Comparison of ENCODE assay signal across 16 cellular contexts in genomic region chr2:23468384-23469141, GRCh38.
DNase-seq lines count a peak whose midpoint lies in the region; ATAC-seq and TF ChIP-seq lines count a peak whose summit lies in the region.
"Had no signal": no experiment of that assay in that cellular context is flagged by ENCODE, and none has a peak within 500 bp of the region (broad histone marks: within the 10 kb centered on the region; RNA-seq: fewer than 3 reads in every experiment).

No MANE protein-coding gene starts in this region.

- H4K8ac ChIP-seq in neuronal stem cell (ENCODE audit: low read depth, low read length) = no peak overlapping the region

- H2BK12ac ChIP-seq in neuronal stem cell (ENCODE audit: low read length) = no peak overlapping the region

- no peak for TF ChIP-seq POLR2A in sigmoid colon (IDR thresholded peaks at IDR 0.05)

- H3K9me3 ChIP-seq in muscle layer of colon (ENCODE audit: low read length) = no peaks in the 10 kb centered on the region
- peaks cover 0 to 5% of the 10 kb centered on the region in 2 donors for H3K9me3 ChIP-seq in neuronal stem cell (replicated peaks in 1 of 2; ENCODE audit: control insufficient read depth in 2 of 2, insufficient read depth in 1 of 2, low read depth in 1 of 2, low read length in 2 of 2)
- H3K9me3 ChIP-seq in sigmoid colon = no peaks in the 10 kb centered on the region
- no peaks in the 10 kb centered on the region for H3K9me3 ChIP-seq in CD8-positive, alpha-beta T cell (ENCODE audit: low read length)
- H3K9me3 ChIP-seq: A549, BE2C had no signal

- H4K91ac ChIP-seq in neuronal stem cell (ENCODE audit: low read depth, low read length, poor library complexity) = no peak overlapping the region

- H2BK15ac ChIP-seq in neuronal stem cell (ENCODE audit: low read length) = no peak overlapping the region

- CTCF ChIA-PET in GM10248 (lab: Yijun Ruan, JAX) = interaction anchor here (1.3 to 2.7 kb wide), 3 partner anchors 8 to 209 kb away, joined by 3 to 13 read pairs (median 4); no protein-coding TSS in a partner anchor
- CTCF ChIA-PET in CD8-positive, alpha-beta T cell (lab: Charles Lee) = no interaction called here

- H3K36me3 Mint-ChIP-seq in CD8-positive, alpha-beta T cell = no peaks in the 10 kb centered on the region
- H3K36me3 Mint-ChIP-seq: CD4-positive, alpha-beta memory T cell had no signal

- no peak for ATAC-seq in GM21619 (IDR thresholded peaks at IDR 0.05; ENCODE audit: unreplicated experiment)
- ATAC-seq in CD8-positive, alpha-beta T cell = no peak

- H3K4me3 ChIP-seq in muscle layer of colon (ENCODE audit: low read depth in 1 of 2, low read length in 2 of 2) (peak overlapping the region in 1 of 2 donors; percentile 14), neuronal stem cell (ENCODE audit: low read length in 2 of 2) (no peak overlapping the region), sigmoid colon (no peak overlapping the region)
- no peak overlapping the region for H3K4me3 ChIP-seq in CD8-positive, alpha-beta T cell (ENCODE audit: low read depth, low read length)
- H3K4me3 ChIP-seq: A549 had no signal

- H2BK5ac ChIP-seq in neuronal stem cell (ENCODE audit: low read length) = no peak overlapping the region

- H3K9me3 Mint-ChIP-seq in CD8-positive, alpha-beta T cell = no peaks in the 10 kb centered on the region

- H3K27me3 Mint-ChIP-seq in CD8-positive, alpha-beta T cell (ENCODE audit: low read depth) = peaks cover 45% of the 10 kb centered on the region

- POLR2A ChIA-PET in GM10248 (lab: Yijun Ruan, JAX) = no interaction called here
- POLR2A ChIA-PET in CD8-positive, alpha-beta T cell (lab: Charles Lee) = no interaction called here

- H3K4ac ChIP-seq in neuronal stem cell (ENCODE audit: low read length) = no peak overlapping the region

- no peak overlapping the region for H2BK120ac ChIP-seq in neuronal stem cell (ENCODE audit: low read depth, low read length)

- no peaks in the 10 kb centered on the region for H3K4me1 Mint-ChIP-seq in CD8-positive, alpha-beta T cell (ENCODE audit: low read depth)
- H3K4me1 Mint-ChIP-seq: CD4-positive, alpha-beta memory T cell had no signal

- no peak overlapping the region for H3K27ac Mint-ChIP-seq in CD8-positive, alpha-beta T cell
- H3K27ac Mint-ChIP-seq: CD4-positive, alpha-beta memory T cell had no signal

- H3K36me3 ChIP-seq in muscle layer of colon (ENCODE audit: insufficient read depth, low read length) (no peaks in the 10 kb centered on the region), neuronal stem cell (replicated peaks in 1 of 2; ENCODE audit: control insufficient read depth in 2 of 2, insufficient read depth in 2 of 2, low read length in 2 of 2) (no peaks in the 10 kb centered on the region), sigmoid colon (no peaks in the 10 kb centered on the region)
- H3K36me3 ChIP-seq in CD8-positive, alpha-beta T cell (ENCODE audit: insufficient read depth, low read length) = no peaks in the 10 kb centered on the region
- H3K36me3 ChIP-seq: BE2C had no signal

- H3K79me1 ChIP-seq in neuronal stem cell (ENCODE audit: low read depth, low read length) = peaks cover 2% of the 10 kb centered on the region

- H3K4me2 ChIP-seq in neuronal stem cell (ENCODE audit: insufficient read depth, low read length, poor library complexity, severe bottlenecking) = no peak overlapping the region
- H3K4me2 ChIP-seq: A549 had no signal

- no peak for TF ChIP-seq CTCF in sigmoid colon (IDR thresholded peaks at IDR 0.05)
- no peak for TF ChIP-seq CTCF in GM10248 (IDR thresholded peaks at IDR 0.05; ENCODE audit: control extremely low read depth, extremely low read depth, low read depth, missing control alignments)
- TF ChIP-seq CTCF in CD8-positive, alpha-beta T cell (IDR thresholded peaks at IDR 0.05) = no peak

- no peak overlapping the region for H3K23ac ChIP-seq in neuronal stem cell (ENCODE audit: low read depth, low read length, poor library complexity)

- no peaks in the 10 kb centered on the region for H3K27me3 ChIP-seq in muscle layer of colon (ENCODE audit: control insufficient read depth in 1 of 2, insufficient read depth in 2 of 2, low read length in 2 of 2)
- no peaks in the 10 kb centered on the region for H3K27me3 ChIP-seq in neuronal stem cell (ENCODE audit: control insufficient read depth in 3 of 3, insufficient read depth in 3 of 3, low read depth in 1 of 3, low read length in 3 of 3)
- H3K27me3 ChIP-seq in sigmoid colon = no peaks in the 10 kb centered on the region
- peaks cover 3% of the 10 kb centered on the region for H3K27me3 ChIP-seq in CD8-positive, alpha-beta T cell (ENCODE audit: insufficient read depth, low read length)
- H3K27me3 ChIP-seq: BE2C had no signal

- H2AFZ ChIP-seq in neuronal stem cell (ENCODE audit: low read length) = no peak overlapping the region

- H3K27ac ChIP-seq in muscle layer of colon (ENCODE audit: low read depth, low read length) (peak overlapping the region; percentile 49), neuronal stem cell (replicated peaks; ENCODE audit: low read length) (no peak overlapping the region), sigmoid colon (peak overlapping the region in 2 of 4 donors; percentile 57 to 67)
- no peak overlapping the region for H3K27ac ChIP-seq in CD8-positive, alpha-beta T cell (ENCODE audit: low read depth, low read length)
- H3K27ac ChIP-seq: A549, C4-2B had no signal

- H3K4me3 Mint-ChIP-seq in CD8-positive, alpha-beta T cell = no peak overlapping the region
- H3K4me3 Mint-ChIP-seq: CD4-positive, alpha-beta memory T cell had no signal

- H3K14ac ChIP-seq in neuronal stem cell (ENCODE audit: low read length) = no peak overlapping the region

- H3K9ac ChIP-seq in muscle layer of colon (ENCODE audit: low read length) (no peak overlapping the region), neuronal stem cell (ENCODE audit: low read depth, low read length, poor library complexity) (no peak overlapping the region)

- H2AK5ac ChIP-seq in neuronal stem cell (ENCODE audit: low read depth, low read length) = peak overlapping the region; percentile 26

- H3K18ac ChIP-seq in neuronal stem cell (ENCODE audit: low read length) = peak overlapping the region; percentile 8

- no peak for TF ChIP-seq EP300 in sigmoid colon (IDR thresholded peaks at IDR 0.05)

- DNase-seq in neuronal stem cell (ENCODE audit: low spot score) = no peak
- DNase-seq in sigmoid colon = peak; percentile 58
- no peak for DNase-seq in amygdala (lab: John Stamatoyannopoulos, UW)
- no peak for DNase-seq in GM10248 (ENCODE audit: extremely low spot score)
- DNase-seq in CD8-positive, alpha-beta T cell = no peak
- DNase-seq: BE2C; CD4-positive, alpha-beta memory T cell; COR-L47; DMS153; DND-41; GDM1; HCEC 1CT had no signal

- WGBS in neuronal stem cell (ENCODE audit: extremely low coverage in 2 of 2, insufficient read length in 2 of 2, insufficient replicate concordance in 1 of 2), 2 donors = no CpG with 5 or more reads among the region's 16 CpGs
- WGBS in sigmoid colon, 2 donors = 82 to 87% methylated on average over 16 of the region's 16 CpGs

- peaks cover 33% of the 10 kb centered on the region for H3K4me1 ChIP-seq in muscle layer of colon (ENCODE audit: insufficient read depth, low read length)
- no peaks in the 10 kb centered on the region for H3K4me1 ChIP-seq in neuronal stem cell (ENCODE audit: control insufficient read depth in 2 of 2, insufficient read depth in 1 of 2, low read depth in 1 of 2, low read length in 2 of 2)
- peaks cover 0 to 36% (median 27%) of the 10 kb centered on the region in 4 donors for H3K4me1 ChIP-seq in sigmoid colon
- no peaks in the 10 kb centered on the region for H3K4me1 ChIP-seq in CD8-positive, alpha-beta T cell (ENCODE audit: insufficient read depth, low read length)
- H3K4me1 ChIP-seq: A549, BE2C had no signal

- intact Hi-C loops in sigmoid colon (cut with DNase I) = no loop called here
- intact Hi-C loops in CD8-positive, alpha-beta T cell (cut with DNase I, micrococcal nuclease) = no loop called here
